8 cellular contexts compared by ENCODE assay signal in genomic region chr3:58584690-58585004, GRCh38. TPM values are rescaled to one million over a fixed set of nuclear protein-coding genes. Genes with fewer than 3 reads are reported as not detected.
DNase-seq lines count a peak whose midpoint lies in the region; ATAC-seq, FAIRE-seq and TF ChIP-seq lines count a peak whose summit lies in the region.

No MANE protein-coding gene starts in this region.

- no TSS peak for BruUV-seq in PC-3 (replicated peaks; lab: Mats Ljungman, UMichigan)

- H4K20me1 ChIP-seq in DND-41 (ENCODE audit: insufficient read depth, low read length), result 0 out of 2 replicates have a peak, but pooled peaks cover 3% of the 10 kb centered on the region
- H4K20me1 ChIP-seq in PC-3 (ENCODE audit: low read length), result no peaks in the 10 kb centered on the region

- no peaks in the 10 kb centered on the region for H3K79me2 ChIP-seq in DND-41 (ENCODE audit: insufficient read depth, low read length)
- H3K79me2 ChIP-seq in PC-3 (ENCODE audit: low read length), result no peaks in the 10 kb centered on the region

- in situ Hi-C loops in GM13976 (cut with MboI; ENCODE audit: low sequenced_read_pairs, unreplicated experiment), result no loop called here

- H3K27me3 ChIP-seq in DND-41 (ENCODE audit: insufficient read depth, low read length, poor library complexity) (no peaks in the 10 kb centered on the region), PC-3 (ENCODE audit: low read length) (no peaks in the 10 kb centered on the region), pancreas (no peaks in the 10 kb centered on the region)

- intact Hi-C loops in PC-3 (cut with micrococcal nuclease) (loop anchor here (1.0 to 2.0 kb wide), 2 partner anchors 16 to 45 kb away; no protein-coding TSS in a partner anchor), pancreas (cut with DNase I) (no loop called here)

- H3K36me3 ChIP-seq in DND-41 (ENCODE audit: insufficient read depth, low read length) (no peaks in the 10 kb centered on the region), PC-3 (ENCODE audit: low read depth, low read length) (no peaks in the 10 kb centered on the region), pancreas (no peaks in the 10 kb centered on the region)

- FAIRE-seq in pancreas (lab: Jason Lieb, UNC), result no peak

- 40 to 42% methylated on average over 10 of the region's 10 CpGs for WGBS in pancreas, 2 donors

- H3K4me3 ChIP-seq in DND-41 (ENCODE audit: low read depth in 1 of 2, low read length in 2 of 2) (no peak overlapping the region), PC-3 (ENCODE audit: low read length) (peak overlapping the region; percentile 87), epithelial cell of proximal tubule (ENCODE audit: low read depth, low read length) (peak overlapping the region; percentile 64), pancreas (peak overlapping the region; percentile 16 to 57 (median 42))

- DNase-seq in DND-41, result no peak
- no peak for DNase-seq in PC-3
- no peak for DNase-seq in epithelial cell of proximal tubule (ENCODE audit: low read depth)
- no peak for DNase-seq in pancreas
- no peak for DNase-seq in NCI-H1417 (lab: John Stamatoyannopoulos, UW)
- DNase-seq in NCI-H187 (lab: John Stamatoyannopoulos, UW), result no peak
- DNase-seq in GM13976 (ENCODE audit: low spot score), result no peak
- DNase-seq in HPDE6-E6E7 (ENCODE audit: extremely low spot score), result no peak

- H3K4me2 ChIP-seq in DND-41 (ENCODE audit: insufficient read depth, low read length) (0 out of 2 replicates have a peak overlapping the region, but pooled peaks have one; percentile 20), PC-3 (ENCODE audit: low read length) (peak overlapping the region; percentile 92)

- H3K4me1 ChIP-seq in DND-41 (ENCODE audit: insufficient read depth, low read length) (no peaks in the 10 kb centered on the region), PC-3 (ENCODE audit: insufficient read depth, low read length) (peaks cover 13% of the 10 kb centered on the region; the same call in 1 of the 2 replicates), pancreas (peaks cover 0 to 4% (median 0%) of the 10 kb centered on the region in 3 donors)

- H3K27ac ChIP-seq in DND-41 (ENCODE audit: low read length) (no peak overlapping the region), PC-3 (ENCODE audit: low read length) (no peak overlapping the region), pancreas (peak overlapping the region in 1 of 4 donors; percentile 49)

- H3K9me2 ChIP-seq in PC-3 (replicated peaks; ENCODE audit: low read length), result no peaks in the 10 kb centered on the region

- no peak for ATAC-seq in DND-41 (ENCODE audit: insufficient read depth, low read depth)
- ATAC-seq in PC-3, result peak; percentile 16
- ATAC-seq in pancreas, result peak; percentile 25 to 44 (median 27)

- no peaks in the 10 kb centered on the region for H3K9me3 ChIP-seq in DND-41 (ENCODE audit: insufficient read depth, low read length, severe bottlenecking)
- no peaks in the 10 kb centered on the region for H3K9me3 ChIP-seq in PC-3 (ENCODE audit: low read length)
- H3K9me3 ChIP-seq in pancreas, result no peaks in the 10 kb centered on the region

- POLR2A ChIA-PET in PC-3 (lab: Charles Lee; ENCODE audit: unreplicated experiment), result no interaction called here

- H2AFZ ChIP-seq in DND-41 (ENCODE audit: low read depth, low read length) (no peak overlapping the region), PC-3 (ENCODE audit: low read length) (peak overlapping the region; percentile 97)

- no peak for TF ChIP-seq CTCF in DND-41 (IDR thresholded peaks at IDR 0.05; ENCODE audit: borderline replicate concordance, extremely low read depth, low read length, poor library complexity, severe bottlenecking)
- TF ChIP-seq CTCF in PC-3 (conservative IDR thresholded peaks at IDR 0.05; ENCODE audit: low read depth, low read length), result no peak
- TF ChIP-seq CTCF in epithelial cell of proximal tubule (conservative IDR thresholded peaks at IDR 0.05; ENCODE audit: low read depth, low read length), result no peak
- TF ChIP-seq CTCF in pancreas (IDR thresholded peaks at IDR 0.05), result no peak
- TF ChIP-seq CTCF in GM13976 (IDR thresholded peaks at IDR 0.05; ENCODE audit: borderline replicate concordance, control extremely low read depth, extremely low read depth, insufficient read depth, missing control alignments), result no peak

- no peak overlapping the region for H3K9ac ChIP-seq in DND-41 (ENCODE audit: low read depth, low read length)
- H3K9ac ChIP-seq in PC-3 (ENCODE audit: low read length), result peak overlapping the region; percentile 69

- H3F3A ChIP-seq in PC-3 (ENCODE audit: low read length, unreplicated experiment), result no peaks in the 10 kb centered on the region

- CTCF ChIA-PET in PC-3 (lab: Charles Lee), result interaction anchor here (1.2 kb wide), 1 partner anchor 46 kb away, joined by 7 read pairs; no protein-coding TSS in a partner anchor

RNA-seq across cellular contexts. Expression of gene FAM107A, which starts 7.5 kb away (rescaled TPM):
- total RNA-seq in PC-3 (2014; rRNA removed) (0.07 and 0.29 TPM in 2 replicates), epithelial cell of proximal tubule (0.22 and 1.3 TPM in 2 replicates), pancreas (1 to 10 TPM; 1.7 to 8.0 (median 5.2) TPM)
- polyA plus RNA-seq in pancreas, result 10 to 100 TPM in 1 of 2 donors, 1 to 10 TPM in 1; 6.9 to 21.0 TPM

RNA-seq across cellular contexts. Expression of gene ACOX2, which starts 47.7 kb away (rescaled TPM):
- total RNA-seq in PC-3 (2014; rRNA removed) (9.8 and 10.8 TPM in 2 replicates), epithelial cell of proximal tubule (0.51 and 1.7 TPM in 2 replicates), pancreas (10 to 100 TPM in 1 of 6 donors, 1 to 10 TPM in 5; 1.3 to 13.3 (median 7.1) TPM)
- 10 to 100 TPM in 1 of 2 donors, 1 to 10 TPM in 1; 7.9 to 11.3 TPM for polyA plus RNA-seq in pancreas

Comparison
In these comparisons a context has a peak if more than half of its experiments do, and no peak if none do; other contexts are left out.
1. H3K4me3 ChIP-seq: peak in PC-3 (single experiment), epithelial cell of proximal tubule (single experiment) and pancreas (4 of 4); none in DND-41 (0 of 2).